In the genomic region with DNA sequence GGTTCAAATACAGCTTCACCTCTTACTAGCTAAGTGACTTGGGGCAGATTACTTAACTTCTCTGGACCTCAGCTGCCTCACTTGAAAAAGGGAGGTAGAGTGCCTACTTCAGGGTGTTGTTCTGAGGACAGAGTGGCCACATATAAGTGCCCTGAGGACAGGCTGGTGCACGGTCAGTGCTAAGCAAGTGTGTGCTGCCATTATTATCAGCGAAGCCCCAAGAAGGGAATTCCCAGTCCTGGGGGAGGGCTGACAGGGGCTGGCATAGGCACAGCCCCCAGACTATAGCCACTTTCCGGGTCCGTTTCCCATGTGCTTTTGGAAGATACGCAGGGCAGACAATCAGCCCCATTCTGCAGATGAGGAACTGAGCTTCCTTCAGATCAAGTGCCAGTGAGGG, we compare ENCODE assay signal across 9 cellular contexts. TPM values are rescaled to one million over a fixed set of nuclear protein-coding genes. Genes with fewer than 3 reads are reported as not detected.
DNase-seq lines count a peak whose midpoint lies in the region; ATAC-seq, FAIRE-seq and TF ChIP-seq lines count a peak whose summit lies in the region.
"Had no signal": no experiment of that assay in that cellular context is flagged by ENCODE, and none has a peak within 500 bp of the region (broad histone marks: within the 10 kb centered on the region; RNA-seq: fewer than 3 reads in every experiment).

No MANE protein-coding gene starts in this region.

- H3K4me3 Mint-ChIP-seq in nephron progenitor cell: peak overlapping the region; percentile 76

- FAIRE-seq in HepG2 (lab: Jason Lieb, UNC) (no peak), urothelium cell line (lab: Jason Lieb, UNC) (no peak)

- H3K36me3 Mint-ChIP-seq in nephron progenitor cell (ENCODE audit: low read depth): no peaks in the 10 kb centered on the region

- intact Hi-C loops in HepG2 (cut with micrococcal nuclease; ENCODE audit: unreplicated experiment): no loop called here
- intact Hi-C loops in right lobe of liver (cut with DNase I): no loop called here

- in situ Hi-C loops in HepG2 (cut with HindIII; ENCODE audit: extremely low pct_ligation_motif_present, low pct_unique_long_range_greater_than_20kb): loop anchor here (5.0 kb wide), 1 partner anchor 40 kb away; the partner anchor contains the start of genes FGF11 and TMEM102

- TF ChIP-seq CTCF in HepG2 (CRISPR knock-in tag; IDR thresholded peaks at IDR 0.05) (no peak), right lobe of liver (IDR thresholded peaks at IDR 0.05) (no peak), coronary artery (IDR thresholded peaks at IDR 0.05) (no peak), nephron progenitor cell (IDR thresholded peaks at IDR 0.05) (no peak), GM10248 (IDR thresholded peaks at IDR 0.05; ENCODE audit: control extremely low read depth, extremely low read depth, low read depth, missing control alignments) (no peak)

- H3K4me3 ChIP-seq in HepG2 (replicated peaks in 1 of 3; ENCODE audit: insufficient read depth in 1 of 3, low read depth in 2 of 3, low read length in 3 of 3) (no peak overlapping the region; a peak in 1 of 6 replicates), right lobe of liver (no peak overlapping the region), coronary artery (peak overlapping the region; percentile 96)

- no peak for TF ChIP-seq EP300 in HepG2 (IDR thresholded peaks at IDR 0.05; ENCODE audit: low read depth in 2 of 2, low read length in 2 of 2)
- TF ChIP-seq EP300 in HepG2 (CRISPR knock-in tag; IDR thresholded peaks at IDR 0.05; ENCODE audit: borderline replicate concordance): no peak

- H4K20me1 ChIP-seq in HepG2 (ENCODE audit: insufficient read depth, low read length): peaks cover 30% of the 10 kb centered on the region

- BruUV-seq in HepG2 (replicated peaks; lab: Mats Ljungman, UMichigan): no TSS peak

- no peak overlapping the region for H2AFZ ChIP-seq in HepG2 (ENCODE audit: low read length)

- TF ChIP-seq RAD21 in HepG2 (CRISPR knock-in tag; IDR thresholded peaks at IDR 0.05): no peak

- peak overlapping the region; percentile 85 for H3K4me2 ChIP-seq in HepG2 (ENCODE audit: low read depth, low read length)

- no peaks in the 10 kb centered on the region for H3K9me3 Mint-ChIP-seq in nephron progenitor cell

- no peaks in the 10 kb centered on the region for H3K36me3 ChIP-seq in HepG2 (replicated peaks in 1 of 2; ENCODE audit: control insufficient read depth in 1 of 2, insufficient read depth in 2 of 2, low read length in 2 of 2)
- H3K36me3 ChIP-seq in right lobe of liver: no peaks in the 10 kb centered on the region

- H3K79me2 ChIP-seq in HepG2 (ENCODE audit: insufficient read depth, low read length): peaks cover 48% of the 10 kb centered on the region

- H3K27me3 ChIP-seq in HepG2 (ENCODE audit: control insufficient read depth in 1 of 2, insufficient read depth in 2 of 2, low read length in 2 of 2): no peaks in the 10 kb centered on the region; a peak in 1 of 5 replicates
- H3K27me3 ChIP-seq in right lobe of liver: no peaks in the 10 kb centered on the region

- ATAC-seq in HepG2: no peak
- ATAC-seq in right lobe of liver: no peak
- no peak for ATAC-seq in HG03097 (IDR thresholded peaks at IDR 0.05; ENCODE audit: low FRiP score, unreplicated experiment)

- H3K27me3 Mint-ChIP-seq in nephron progenitor cell (ENCODE audit: low read depth, poor library complexity): peaks cover 3% of the 10 kb centered on the region

- POLR2A ChIA-PET in HepG2 (lab: Yijun Ruan, JAX) (interaction anchor here (0.7 to 5.3 kb wide), 6 partner anchors 8 to 80 kb away, joined by 3 to 30 read pairs (median 10); partner anchors contain the start of genes CHRNB1, POLR2A and TMEM256), GM10248 (lab: Yijun Ruan, JAX) (interaction anchor here (1.6 kb wide), 1 partner anchor 8 kb away, joined by 10 read pairs; the partner anchor contains the start of gene POLR2A)

- no peak overlapping the region for H3K27ac Mint-ChIP-seq in nephron progenitor cell

- WGBS in HepG2 (ENCODE audit: low lambda C conversion rate): 93% methylated on average over 4 of the region's 5 CpGs
- WGBS in right lobe of liver (ENCODE audit: insufficient coverage, low coverage, low lambda C conversion rate, missing lambda C conversion rate): 90% methylated on average over 2 of the region's 5 CpGs

- no peaks in the 10 kb centered on the region for H3K9me3 ChIP-seq in HepG2 (ENCODE audit: low read length)
- H3K9me3 ChIP-seq in right lobe of liver: no peaks in the 10 kb centered on the region

- TF ChIP-seq POLR2A in HepG2 (IDR thresholded peaks at IDR 0.05; ENCODE audit: insufficient read depth in 1 of 2, low read depth in 2 of 2, low read length in 2 of 2) (no peak), right lobe of liver (IDR thresholded peaks at IDR 0.05) (no peak)

- CTCF ChIA-PET in HepG2 (lab: Yijun Ruan, JAX; ENCODE audit: low intra/inter-chr PET ratio, low total read pairs) (no interaction called here), GM10248 (lab: Yijun Ruan, JAX) (interaction anchor here (1.5 to 2.3 kb wide), 3 partner anchors 15 to 42 kb away, joined by 5 to 7 read pairs (median 6); partner anchors contain the start of gene TMEM102)

- no peak overlapping the region; the same call in 1 of the 2 replicates for H3K9ac ChIP-seq in HepG2 (ENCODE audit: insufficient read depth, low read depth, low read length)

- no peak for DNase-seq in HepG2 (ENCODE audit: low spot score)
- DNase-seq in right lobe of liver: no peak
- no peak for DNase-seq in coronary artery (ENCODE audit: low spot score)
- DNase-seq in nephron progenitor cell: no peak
- no peak for DNase-seq in GM10248 (ENCODE audit: extremely low spot score)
- DNase-seq in urothelium cell line (ENCODE audit: low spot score): no peak
- no peak for DNase-seq in DMS114 treated with DMSO at 0.1 percent for 48 hours (lab: John Stamatoyannopoulos, UW; ENCODE audit: unreplicated experiment)
- DNase-seq: NCI-H1048 had no signal

- H3K4me1 ChIP-seq in HepG2 (ENCODE audit: insufficient read depth, low read length) (peaks cover 71% of the 10 kb centered on the region), right lobe of liver (peaks cover 0 to 20% (median 10%) of the 10 kb centered on the region in 4 donors)

- H3K4me1 Mint-ChIP-seq in nephron progenitor cell: peaks cover 56% of the 10 kb centered on the region

- peak overlapping the region; percentile 75 for H3K27ac ChIP-seq in HepG2 (ENCODE audit: extremely low read length, insufficient read depth, low read length)
- H3K27ac ChIP-seq in right lobe of liver: peak overlapping the region in 1 of 3 donors; percentile 98
- peak overlapping the region; percentile 99 to 100 for H3K27ac ChIP-seq in coronary artery

RNA-seq across cellular contexts. Expression of gene ZBTB4, which starts 2.5 kb away (rescaled TPM):
- total RNA-seq in HepG2 (2016; rRNA removed; fragmentation: Illumina TruSeq; extraction: Trizol): 3.3 and 4.3 TPM in 2 replicates
- 0.40 and 0.53 TPM in 2 replicates for total RNA-seq in HepG2 (2016; cell fraction: cytosol; rRNA removed; fragmentation: Illumina TruSeq; extraction: Trizol; ENCODE audit: low read depth)
- 3.5 and 4.2 TPM in 2 replicates for total RNA-seq in HepG2 (2016; cell fraction: insoluble cytoplasmic fraction; rRNA removed; fragmentation: Illumina TruSeq; extraction: Trizol)
- 2.0 and 2.1 TPM in 2 replicates for total RNA-seq in HepG2 (2016; cell fraction: membrane; rRNA removed; fragmentation: Illumina TruSeq; extraction: Trizol)
- 4.9 and 5.7 TPM in 2 replicates for total RNA-seq in HepG2 (2016; cell fraction: nucleus; rRNA removed; fragmentation: Illumina TruSeq; extraction: Trizol)
- 7.4 and 7.9 TPM in 2 replicates for polyA plus RNA-seq in HepG2 (2011; rRNA removed)
- polyA plus RNA-seq in HepG2 (2011; cell fraction: cytosol; rRNA removed): 5.5 and 5.7 TPM in 2 replicates
- 16.5 and 17.2 TPM in 2 replicates for polyA plus RNA-seq in HepG2 (2011; cell fraction: nucleus; rRNA removed)
- polyA plus RNA-seq in HepG2 (2012): 7.9 and 9.5 TPM in 2 replicates
- 0.25 and 0.36 TPM in 2 replicates for polyA plus RNA-seq in HepG2 (2016; cell fraction: cytosol; fragmentation: Illumina TruSeq; extraction: Trizol; ENCODE audit: low read depth)
- 4.0 and 4.5 TPM in 2 replicates for polyA plus RNA-seq in HepG2 (2016; cell fraction: insoluble cytoplasmic fraction; fragmentation: Illumina TruSeq; extraction: Trizol; ENCODE audit: low read depth)
- 1.1 and 1.4 TPM in 2 replicates for polyA plus RNA-seq in HepG2 (2016; cell fraction: membrane; fragmentation: Illumina TruSeq; extraction: Trizol; ENCODE audit: low read depth)
- 10.4 and 11.2 TPM in 2 replicates for polyA plus RNA-seq in HepG2 (2016; cell fraction: nucleus; fragmentation: Illumina TruSeq; extraction: Trizol; ENCODE audit: insufficient read depth, low read depth)
- 19.5 and 24.6 TPM in 2 replicates for polyA minus RNA-seq in HepG2 (2011; rRNA and poly(A)+ RNA removed; ENCODE audit: low replicate concordance)
- 6.2 and 7.2 TPM in 2 replicates for polyA minus RNA-seq in HepG2 (2011; cell fraction: cytosol; rRNA and poly(A)+ RNA removed)
- 12.5 and 14.9 TPM in 2 replicates for polyA minus RNA-seq in HepG2 (2011; cell fraction: nucleus; rRNA and poly(A)+ RNA removed)
- 10 to 100 TPM in 1 of 6 experiments, 1 to 10 TPM in 5; 5.7 to 10.5 (median 7.9) TPM for total RNA-seq in right lobe of liver

RNA-seq across cellular contexts. Expression of gene SLC35G6, which starts 4.3 kb away (rescaled TPM):
- total RNA-seq in HepG2 (2016; rRNA removed; fragmentation: Illumina TruSeq; extraction: Trizol) (0.07 TPM in 1 of 2 replicates, not detected in the other), right lobe of liver (not detected)
- total RNA-seq in HepG2 (2016; cell fraction: cytosol; rRNA removed; fragmentation: Illumina TruSeq; extraction: Trizol; ENCODE audit: low read depth): not detected in 2 replicates
- total RNA-seq in HepG2 (2016; cell fraction: insoluble cytoplasmic fraction; rRNA removed; fragmentation: Illumina TruSeq; extraction: Trizol): not detected in 2 replicates
- total RNA-seq in HepG2 (2016; cell fraction: membrane; rRNA removed; fragmentation: Illumina TruSeq; extraction: Trizol): not detected in 2 replicates
- total RNA-seq in HepG2 (2016; cell fraction: nucleus; rRNA removed; fragmentation: Illumina TruSeq; extraction: Trizol): not detected in 2 replicates
- polyA plus RNA-seq in HepG2 (2011; rRNA removed): 0.04 TPM in 1 of 2 replicates, not detected in the other
- polyA plus RNA-seq in HepG2 (2011; cell fraction: cytosol; rRNA removed): not detected in 2 replicates
- not detected in 2 replicates for polyA plus RNA-seq in HepG2 (2011; cell fraction: nucleus; rRNA removed)
- 0.09 and 0.16 TPM in 2 replicates for polyA plus RNA-seq in HepG2 (2012)
- polyA plus RNA-seq in HepG2 (2016; cell fraction: cytosol; fragmentation: Illumina TruSeq; extraction: Trizol; ENCODE audit: low read depth): not detected in 2 replicates
- not detected in 2 replicates for polyA plus RNA-seq in HepG2 (2016; cell fraction: insoluble cytoplasmic fraction; fragmentation: Illumina TruSeq; extraction: Trizol; ENCODE audit: low read depth)
- polyA plus RNA-seq in HepG2 (2016; cell fraction: membrane; fragmentation: Illumina TruSeq; extraction: Trizol; ENCODE audit: low read depth): not detected in 2 replicates
- polyA plus RNA-seq in HepG2 (2016; cell fraction: nucleus; fragmentation: Illumina TruSeq; extraction: Trizol; ENCODE audit: insufficient read depth, low read depth): not detected in 2 replicates
- not detected in 2 replicates for polyA minus RNA-seq in HepG2 (2011; rRNA and poly(A)+ RNA removed; ENCODE audit: low replicate concordance)
- polyA minus RNA-seq in HepG2 (2011; cell fraction: cytosol; rRNA and poly(A)+ RNA removed): not detected in 2 replicates
- not detected in 2 replicates for polyA minus RNA-seq in HepG2 (2011; cell fraction: nucleus; rRNA and poly(A)+ RNA removed)

RNA-seq across cellular contexts. Expression of gene POLR2A, which starts 7.2 kb away (rescaled TPM):
- 17.8 and 63.2 TPM in 2 replicates for total RNA-seq in HepG2 (2016; rRNA removed; fragmentation: Illumina TruSeq; extraction: Trizol)
- 31.8 and 37.1 TPM in 2 replicates for total RNA-seq in HepG2 (2016; cell fraction: cytosol; rRNA removed; fragmentation: Illumina TruSeq; extraction: Trizol; ENCODE audit: low read depth)
- 16.0 and 50.4 TPM in 2 replicates for total RNA-seq in HepG2 (2016; cell fraction: insoluble cytoplasmic fraction; rRNA removed; fragmentation: Illumina TruSeq; extraction: Trizol)
- 16.5 and 17.5 TPM in 2 replicates for total RNA-seq in HepG2 (2016; cell fraction: membrane; rRNA removed; fragmentation: Illumina TruSeq; extraction: Trizol)
- 46.2 and 49.6 TPM in 2 replicates for total RNA-seq in HepG2 (2016; cell fraction: nucleus; rRNA removed; fragmentation: Illumina TruSeq; extraction: Trizol)
- 17.2 and 18.3 TPM in 2 replicates for polyA plus RNA-seq in HepG2 (2011; rRNA removed)
- 4.8 and 6.3 TPM in 2 replicates for polyA plus RNA-seq in HepG2 (2011; cell fraction: cytosol; rRNA removed)
- 85.5 and 109 TPM in 2 replicates for polyA plus RNA-seq in HepG2 (2011; cell fraction: nucleus; rRNA removed)
- 43.9 and 44.8 TPM in 2 replicates for polyA plus RNA-seq in HepG2 (2012)
- polyA plus RNA-seq in HepG2 (2016; cell fraction: cytosol; fragmentation: Illumina TruSeq; extraction: Trizol; ENCODE audit: low read depth): 1.2 and 1.6 TPM in 2 replicates
- polyA plus RNA-seq in HepG2 (2016; cell fraction: insoluble cytoplasmic fraction; fragmentation: Illumina TruSeq; extraction: Trizol; ENCODE audit: low read depth): 25.1 and 41.6 TPM in 2 replicates
- polyA plus RNA-seq in HepG2 (2016; cell fraction: membrane; fragmentation: Illumina TruSeq; extraction: Trizol; ENCODE audit: low read depth): 2.8 and 4.1 TPM in 2 replicates
- 62.8 and 68.8 TPM in 2 replicates for polyA plus RNA-seq in HepG2 (2016; cell fraction: nucleus; fragmentation: Illumina TruSeq; extraction: Trizol; ENCODE audit: insufficient read depth, low read depth)
- polyA minus RNA-seq in HepG2 (2011; rRNA and poly(A)+ RNA removed; ENCODE audit: low replicate concordance): 200 and 209 TPM in 2 replicates
- polyA minus RNA-seq in HepG2 (2011; cell fraction: cytosol; rRNA and poly(A)+ RNA removed): 71.5 and 80.7 TPM in 2 replicates
- polyA minus RNA-seq in HepG2 (2011; cell fraction: nucleus; rRNA and poly(A)+ RNA removed): 159 and 190 TPM in 2 replicates
- 10 to 100 TPM; 36.1 to 49.9 (median 46.0) TPM for total RNA-seq in right lobe of liver

RNA-seq across cellular contexts. Expression of gene CHRNB1, which starts 32.1 kb away (rescaled TPM):
- total RNA-seq in HepG2 (2016; rRNA removed; fragmentation: Illumina TruSeq; extraction: Trizol) (3.6 and 5.4 TPM in 2 replicates), right lobe of liver (10 to 100 TPM in 2 of 6 experiments, 1 to 10 TPM in 4; 6.0 to 12.3 (median 8.2) TPM)
- 2.0 and 3.3 TPM in 2 replicates for total RNA-seq in HepG2 (2016; cell fraction: cytosol; rRNA removed; fragmentation: Illumina TruSeq; extraction: Trizol; ENCODE audit: low read depth)
- total RNA-seq in HepG2 (2016; cell fraction: insoluble cytoplasmic fraction; rRNA removed; fragmentation: Illumina TruSeq; extraction: Trizol): 3.8 and 6.3 TPM in 2 replicates
- total RNA-seq in HepG2 (2016; cell fraction: membrane; rRNA removed; fragmentation: Illumina TruSeq; extraction: Trizol): 5.4 and 5.7 TPM in 2 replicates
- total RNA-seq in HepG2 (2016; cell fraction: nucleus; rRNA removed; fragmentation: Illumina TruSeq; extraction: Trizol): 4.3 and 6.2 TPM in 2 replicates
- polyA plus RNA-seq in HepG2 (2011; rRNA removed): 33.7 and 39.6 TPM in 2 replicates
- polyA plus RNA-seq in HepG2 (2011; cell fraction: cytosol; rRNA removed): 31.4 and 33.2 TPM in 2 replicates
- 39.4 and 43.0 TPM in 2 replicates for polyA plus RNA-seq in HepG2 (2011; cell fraction: nucleus; rRNA removed)
- polyA plus RNA-seq in HepG2 (2012): 19.3 and 22.8 TPM in 2 replicates
- 4.4 and 6.0 TPM in 2 replicates for polyA plus RNA-seq in HepG2 (2016; cell fraction: cytosol; fragmentation: Illumina TruSeq; extraction: Trizol; ENCODE audit: low read depth)
- polyA plus RNA-seq in HepG2 (2016; cell fraction: insoluble cytoplasmic fraction; fragmentation: Illumina TruSeq; extraction: Trizol; ENCODE audit: low read depth): 10.0 and 13.6 TPM in 2 replicates
- polyA plus RNA-seq in HepG2 (2016; cell fraction: membrane; fragmentation: Illumina TruSeq; extraction: Trizol; ENCODE audit: low read depth): 9.9 and 11.0 TPM in 2 replicates
- polyA plus RNA-seq in HepG2 (2016; cell fraction: nucleus; fragmentation: Illumina TruSeq; extraction: Trizol; ENCODE audit: insufficient read depth, low read depth): 23.1 and 25.7 TPM in 2 replicates
- polyA minus RNA-seq in HepG2 (2011; rRNA and poly(A)+ RNA removed; ENCODE audit: low replicate concordance): 2.6 and 35.4 TPM in 2 replicates
- 6.4 and 7.2 TPM in 2 replicates for polyA minus RNA-seq in HepG2 (2011; cell fraction: cytosol; rRNA and poly(A)+ RNA removed)
- 9.0 and 9.9 TPM in 2 replicates for polyA minus RNA-seq in HepG2 (2011; cell fraction: nucleus; rRNA and poly(A)+ RNA removed)

RNA-seq across cellular contexts. Expression of gene FGF11, which starts 37.6 kb away (rescaled TPM):
- total RNA-seq in HepG2 (2016; rRNA removed; fragmentation: Illumina TruSeq; extraction: Trizol) (0.20 and 0.55 TPM in 2 replicates), right lobe of liver (under 1 TPM in 5 of 6 experiments, not detected in 1; 0.37 to 0.84 (median 0.68) TPM)
- total RNA-seq in HepG2 (2016; cell fraction: cytosol; rRNA removed; fragmentation: Illumina TruSeq; extraction: Trizol; ENCODE audit: low read depth): 0.35 and 0.40 TPM in 2 replicates
- total RNA-seq in HepG2 (2016; cell fraction: insoluble cytoplasmic fraction; rRNA removed; fragmentation: Illumina TruSeq; extraction: Trizol): 0.22 and 0.37 TPM in 2 replicates
- total RNA-seq in HepG2 (2016; cell fraction: membrane; rRNA removed; fragmentation: Illumina TruSeq; extraction: Trizol): 0.52 and 0.77 TPM in 2 replicates
- 0.13 and 0.53 TPM in 2 replicates for total RNA-seq in HepG2 (2016; cell fraction: nucleus; rRNA removed; fragmentation: Illumina TruSeq; extraction: Trizol)
- polyA plus RNA-seq in HepG2 (2011; rRNA removed): 7.0 and 7.6 TPM in 2 replicates
- 4.4 and 5.5 TPM in 2 replicates for polyA plus RNA-seq in HepG2 (2011; cell fraction: cytosol; rRNA removed)
- 11.9 and 12.6 TPM in 2 replicates for polyA plus RNA-seq in HepG2 (2011; cell fraction: nucleus; rRNA removed)
- 4.0 and 6.3 TPM in 2 replicates for polyA plus RNA-seq in HepG2 (2012)
- polyA plus RNA-seq in HepG2 (2016; cell fraction: cytosol; fragmentation: Illumina TruSeq; extraction: Trizol; ENCODE audit: low read depth): 0.61 and 0.87 TPM in 2 replicates
- polyA plus RNA-seq in HepG2 (2016; cell fraction: insoluble cytoplasmic fraction; fragmentation: Illumina TruSeq; extraction: Trizol; ENCODE audit: low read depth): 0.62 and 1.0 TPM in 2 replicates
- polyA plus RNA-seq in HepG2 (2016; cell fraction: membrane; fragmentation: Illumina TruSeq; extraction: Trizol; ENCODE audit: low read depth): 1.2 TPM in 2 replicates
- 1.1 and 1.6 TPM in 2 replicates for polyA plus RNA-seq in HepG2 (2016; cell fraction: nucleus; fragmentation: Illumina TruSeq; extraction: Trizol; ENCODE audit: insufficient read depth, low read depth)
- polyA minus RNA-seq in HepG2 (2011; rRNA and poly(A)+ RNA removed; ENCODE audit: low replicate concordance): 3.3 and 7.7 TPM in 2 replicates
- polyA minus RNA-seq in HepG2 (2011; cell fraction: cytosol; rRNA and poly(A)+ RNA removed): 2.0 and 2.3 TPM in 2 replicates
- 1.1 and 1.2 TPM in 2 replicates for polyA minus RNA-seq in HepG2 (2011; cell fraction: nucleus; rRNA and poly(A)+ RNA removed)
